ENCODE assay signal across 1 cellular context in the genomic region with DNA sequence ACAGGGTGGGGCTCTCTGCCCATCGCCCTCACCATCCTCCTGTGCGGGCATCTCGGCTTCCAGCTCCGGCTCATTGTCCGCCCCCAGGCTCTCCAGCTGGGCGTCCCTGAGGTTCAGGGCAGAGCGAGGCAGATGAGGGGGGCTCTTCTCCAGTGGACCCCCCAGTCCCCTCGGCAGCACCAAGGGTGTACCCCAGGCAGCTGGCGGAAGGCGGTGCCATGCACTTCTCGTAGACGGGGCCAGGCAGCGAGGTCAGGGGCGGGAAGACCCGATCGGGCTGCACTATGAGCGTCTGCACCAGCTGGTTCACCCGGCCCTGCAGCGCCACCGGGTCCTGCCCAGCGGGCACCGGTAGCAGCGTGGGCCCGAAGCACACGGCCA.
TF ChIP-seq lines count a peak whose summit lies in the region.

No MANE protein-coding gene starts in this region.

TF ChIP-seq in K562, 482 proteins besides CTCF, POLR2A, EP300 and RAD21:
- no peak for TF ChIP-seq GABPA (tag; conservative IDR thresholded peaks at IDR 0.05; ENCODE audit: low read depth)
- TF ChIP-seq POLR2G (IDR thresholded peaks at IDR 0.05; ENCODE audit: low read depth, low read length) = peak; percentile 46
- TF ChIP-seq, protein P1, sequence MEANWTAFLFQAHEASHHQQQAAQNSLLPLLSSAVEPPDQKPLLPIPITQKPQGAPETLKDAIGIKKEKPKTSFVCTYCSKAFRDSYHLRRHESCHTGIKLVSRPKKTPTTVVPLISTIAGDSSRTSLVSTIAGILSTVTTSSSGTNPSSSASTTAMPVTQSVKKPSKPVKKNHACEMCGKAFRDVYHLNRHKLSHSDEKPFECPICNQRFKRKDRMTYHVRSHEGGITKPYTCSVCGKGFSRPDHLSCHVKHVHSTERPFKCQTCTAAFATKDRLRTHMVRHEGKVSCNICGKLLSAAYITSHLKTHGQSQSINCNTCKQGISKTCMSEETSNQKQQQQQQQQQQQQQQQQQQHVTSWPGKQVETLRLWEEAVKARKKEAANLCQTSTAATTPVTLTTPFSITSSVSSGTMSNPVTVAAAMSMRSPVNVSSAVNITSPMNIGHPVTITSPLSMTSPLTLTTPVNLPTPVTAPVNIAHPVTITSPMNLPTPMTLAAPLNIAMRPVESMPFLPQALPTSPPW (CRISPR knock-in tag; IDR thresholded peaks at IDR 0.05) = no peak
- TF ChIP-seq U2AF1 (optimal IDR thresholded peaks at IDR 0.05; ENCODE audit: low read depth, low read length) = no peak
- TF ChIP-seq ETS2 (tag; IDR thresholded peaks at IDR 0.05; ENCODE audit: borderline replicate concordance, poor library complexity, severe bottlenecking) = no peak
- TF ChIP-seq HNRNPL (IDR thresholded peaks at IDR 0.05; ENCODE audit: low read depth, low read length) = peak; percentile 10; the same call in 1 of the 2 replicates
